In genomic region chr22:30212363-30212995, GRCh38 we compare ENCODE assay signal across 8 cellular contexts.
DNase-seq lines count a peak whose midpoint lies in the region; ATAC-seq and TF ChIP-seq lines count a peak whose summit lies in the region.

No MANE protein-coding gene starts in this region.

- ATAC-seq in HG02759 (IDR thresholded peaks at IDR 0.05; ENCODE audit: unreplicated experiment): no peak

- no peaks in the 10 kb centered on the region for H3K27me3 Mint-ChIP-seq in activated T-cell treated with anti-CD3 and anti-CD28 coated beads, Interleukin-2, amount 50 U/mL, for 24 hours
- H3K27me3 Mint-ChIP-seq in T-helper 2 cell treated with Interferon-gamma antibody and Interleukin-4, amounts not matched to agents 5 μg/mL and 100 μg/mL, for 36 hours (ENCODE audit: low read depth): no peaks in the 10 kb centered on the region

- peak overlapping the region; percentile 59 for H3K27ac Mint-ChIP-seq in activated T-cell treated with anti-CD3 and anti-CD28 coated beads, Interleukin-2, amount 50 U/mL, for 24 hours
- peak overlapping the region; percentile 68 for H3K27ac Mint-ChIP-seq in T-helper 2 cell treated with Interferon-gamma antibody and Interleukin-4, amounts not matched to agents 5 μg/mL and 100 μg/mL, for 36 hours

- no peaks in the 10 kb centered on the region for H3K9me3 Mint-ChIP-seq in activated T-cell treated with anti-CD3 and anti-CD28 coated beads, Interleukin-2, amount 50 U/mL, for 24 hours
- no peaks in the 10 kb centered on the region for H3K9me3 Mint-ChIP-seq in T-helper 2 cell treated with Interferon-gamma antibody and Interleukin-4, amounts not matched to agents 5 μg/mL and 100 μg/mL, for 36 hours

- no peak overlapping the region for H3K4me3 ChIP-seq in foreskin fibroblast (ENCODE audit: low read depth in 1 of 2, low read length in 2 of 2)
- H3K4me3 ChIP-seq in skin epidermis: no peak overlapping the region

- H3K4me3 Mint-ChIP-seq in activated T-cell treated with anti-CD3 and anti-CD28 coated beads, Interleukin-2, amount 50 U/mL, for 24 hours: no peak overlapping the region
- peak overlapping the region; percentile 11 for H3K4me3 Mint-ChIP-seq in T-helper 2 cell treated with Interferon-gamma antibody and Interleukin-4, amounts not matched to agents 5 μg/mL and 100 μg/mL, for 36 hours

- DNase-seq in activated T-cell treated with anti-CD3 and anti-CD28 coated beads, Interleukin-2, amount 50 U/mL, for 24 hours: no peak
- DNase-seq in activated T-cell treated with anti-CD3 and anti-CD28 coated beads, Interleukin-2, amount 50 U/mL, for 1 hour: no peak
- peak; percentile 45 for DNase-seq in T-helper 2 cell treated with Interferon-gamma antibody and Interleukin-4, amounts not matched to agents 5 μg/mL and 100 μg/mL, for 36 hours (ENCODE audit: low spot score)
- DNase-seq in foreskin fibroblast: peak; percentile 98
- no peak for DNase-seq in OCI-M2 (lab: John Stamatoyannopoulos, UW; ENCODE audit: unreplicated experiment)
- no peak for DNase-seq in germinal center (ENCODE audit: low spot score)

- H3K27ac ChIP-seq in skin epidermis: peak overlapping the region in 15 of 21 experiments; percentile 1 to 67 (median 47)

- TF ChIP-seq CTCF in foreskin fibroblast (IDR thresholded peaks at IDR 0.05; ENCODE audit: low read depth, low read length): no peak

- peaks cover 18% of the 10 kb centered on the region for H3K4me1 Mint-ChIP-seq in activated T-cell treated with anti-CD3 and anti-CD28 coated beads, Interleukin-2, amount 50 U/mL, for 24 hours (ENCODE audit: low read depth)
- peaks cover 41% of the 10 kb centered on the region for H3K4me1 Mint-ChIP-seq in T-helper 2 cell treated with Interferon-gamma antibody and Interleukin-4, amounts not matched to agents 5 μg/mL and 100 μg/mL, for 36 hours (ENCODE audit: low read depth)

- no peaks in the 10 kb centered on the region for H3K36me3 Mint-ChIP-seq in activated T-cell treated with anti-CD3 and anti-CD28 coated beads, Interleukin-2, amount 50 U/mL, for 24 hours (ENCODE audit: low read depth)
- H3K36me3 Mint-ChIP-seq in T-helper 2 cell treated with Interferon-gamma antibody and Interleukin-4, amounts not matched to agents 5 μg/mL and 100 μg/mL, for 36 hours (ENCODE audit: low read depth): no peaks in the 10 kb centered on the region

Comparison
In these comparisons a context has a peak if more than half of its experiments do, and no peak if none do; other contexts are left out.
1. DNase-seq: peak in T-helper 2 cell treated with Interferon-gamma antibody and Interleukin-4, amounts not matched to agents 5 μg/mL and 100 μg/mL, for 36 hours (single experiment) and foreskin fibroblast (2 of 2); none in activated T-cell treated with anti-CD3 and anti-CD28 coated beads, Interleukin-2, amount 50 U/mL, for 24 hours (single experiment), activated T-cell treated with anti-CD3 and anti-CD28 coated beads, Interleukin-2, amount 50 U/mL, for 1 hour (single experiment), OCI-M2 (single experiment) and germinal center (single experiment).